ENCODE assay signal across 2 cellular contexts in genomic region chr19:48041877-48042580, GRCh38.
TF ChIP-seq lines count a peak whose summit lies in the region.

No MANE protein-coding gene starts in this region.

TF ChIP-seq in HepG2, 621 proteins besides CTCF, POLR2A, EP300 and RAD21:
- TF ChIP-seq SALL2 (CRISPR knock-in tag; IDR thresholded peaks at IDR 0.05) (no peak), ZNF768 (CRISPR knock-in tag; IDR thresholded peaks at IDR 0.05) (peak; percentile 80; the same call in 1 of the 2 replicates)

TF ChIP-seq in H1, 55 proteins besides CTCF, POLR2A, EP300 and RAD21:
- TF ChIP-seq, protein P1, sequence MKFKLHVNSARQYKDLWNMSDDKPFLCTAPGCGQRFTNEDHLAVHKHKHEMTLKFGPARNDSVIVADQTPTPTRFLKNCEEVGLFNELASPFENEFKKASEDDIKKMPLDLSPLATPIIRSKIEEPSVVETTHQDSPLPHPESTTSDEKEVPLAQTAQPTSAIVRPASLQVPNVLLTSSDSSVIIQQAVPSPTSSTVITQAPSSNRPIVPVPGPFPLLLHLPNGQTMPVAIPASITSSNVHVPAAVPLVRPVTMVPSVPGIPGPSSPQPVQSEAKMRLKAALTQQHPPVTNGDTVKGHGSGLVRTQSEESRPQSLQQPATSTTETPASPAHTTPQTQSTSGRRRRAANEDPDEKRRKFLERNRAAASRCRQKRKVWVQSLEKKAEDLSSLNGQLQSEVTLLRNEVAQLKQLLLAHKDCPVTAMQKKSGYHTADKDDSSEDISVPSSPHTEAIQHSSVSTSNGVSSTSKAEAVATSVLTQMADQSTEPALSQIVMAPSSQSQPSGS (IDR thresholded peaks at IDR 0.05; ENCODE audit: low read length), result no peak
- TF ChIP-seq KDM1A (IDR thresholded peaks at IDR 0.05; ENCODE audit: borderline replicate concordance, low read length) (peak; percentile 72; the same call in 1 of the 2 replicates), GABPA (IDR thresholded peaks at IDR 0.05; ENCODE audit: borderline replicate concordance, insufficient read depth, low read length) (no peak), SIRT6 (IDR thresholded peaks at IDR 0.05; ENCODE audit: low read length) (no peak)
